1 cellular context compared by ENCODE assay signal in the genomic region with DNA sequence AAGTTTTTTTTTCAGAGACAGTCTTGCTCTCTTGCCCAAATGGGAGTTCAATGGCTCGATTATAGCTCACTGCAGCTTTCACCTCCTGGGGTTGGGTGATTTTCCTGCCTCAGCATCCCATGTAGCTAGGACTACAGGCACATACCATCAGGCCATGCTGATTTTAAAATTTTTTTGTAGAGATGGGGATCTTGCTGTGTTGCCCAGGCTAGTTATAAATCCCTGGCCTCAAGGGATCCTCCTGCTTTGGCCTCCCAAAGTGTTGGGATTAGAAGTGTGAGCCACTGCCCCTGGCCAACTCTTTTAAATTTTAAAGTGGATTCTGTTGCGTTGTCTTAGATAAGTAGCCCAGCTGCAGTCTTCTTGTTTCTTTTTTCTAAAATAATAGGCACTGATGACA.
TF ChIP-seq lines count a peak whose summit lies in the region.

No MANE protein-coding gene starts in this region.

TF ChIP-seq in WTC11, 78 proteins besides CTCF, POLR2A, EP300 and RAD21 (continued from another document):
- TF ChIP-seq, protein P1, sequence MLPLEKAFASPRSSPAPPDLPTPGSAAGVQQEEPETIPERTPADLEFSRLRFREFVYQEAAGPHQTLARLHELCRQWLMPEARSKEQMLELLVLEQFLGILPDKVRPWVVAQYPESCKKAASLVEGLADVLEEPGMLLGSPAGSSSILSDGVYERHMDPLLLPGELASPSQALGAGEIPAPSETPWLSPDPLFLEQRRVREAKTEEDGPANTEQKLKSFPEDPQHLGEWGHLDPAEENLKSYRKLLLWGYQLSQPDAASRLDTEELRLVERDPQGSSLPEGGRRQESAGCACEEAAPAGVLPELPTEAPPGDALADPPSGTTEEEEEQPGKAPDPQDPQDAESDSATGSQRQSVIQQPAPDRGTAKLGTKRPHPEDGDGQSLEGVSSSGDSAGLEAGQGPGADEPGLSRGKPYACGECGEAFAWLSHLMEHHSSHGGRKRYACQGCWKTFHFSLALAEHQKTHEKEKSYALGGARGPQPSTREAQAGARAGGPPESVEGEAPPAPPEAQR (CRISPR knock-in tag; IDR thresholded peaks at IDR 0.05) = no peak
- TF ChIP-seq MXD4 (CRISPR knock-in tag; IDR thresholded peaks at IDR 0.05; ENCODE audit: borderline replicate concordance) = no peak
- TF ChIP-seq ZNF121 (CRISPR knock-in tag; IDR thresholded peaks at IDR 0.05) = peak; percentile 81; the same call in 1 of the 2 replicates
- peak; percentile 67; the same call in 1 of the 2 replicates for TF ChIP-seq GTF2I (CRISPR knock-in tag; conservative IDR thresholded peaks at IDR 0.05)
- TF ChIP-seq, protein P2, sequence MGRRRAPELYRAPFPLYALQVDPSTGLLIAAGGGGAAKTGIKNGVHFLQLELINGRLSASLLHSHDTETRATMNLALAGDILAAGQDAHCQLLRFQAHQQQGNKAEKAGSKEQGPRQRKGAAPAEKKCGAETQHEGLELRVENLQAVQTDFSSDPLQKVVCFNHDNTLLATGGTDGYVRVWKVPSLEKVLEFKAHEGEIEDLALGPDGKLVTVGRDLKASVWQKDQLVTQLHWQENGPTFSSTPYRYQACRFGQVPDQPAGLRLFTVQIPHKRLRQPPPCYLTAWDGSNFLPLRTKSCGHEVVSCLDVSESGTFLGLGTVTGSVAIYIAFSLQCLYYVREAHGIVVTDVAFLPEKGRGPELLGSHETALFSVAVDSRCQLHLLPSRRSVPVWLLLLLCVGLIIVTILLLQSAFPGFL (CRISPR knock-in tag; IDR thresholded peaks at IDR 0.05; ENCODE audit: borderline replicate concordance) = no peak
